In genomic region chr3:50256978-50257890, GRCh38 we compare ENCODE assay signal across 8 cellular contexts.
DNase-seq lines count a peak whose midpoint lies in the region; ATAC-seq and TF ChIP-seq lines count a peak whose summit lies in the region.

No MANE protein-coding gene starts in this region.

- DNase-seq in NCI-H82 (lab: John Stamatoyannopoulos, UW), result peak; percentile 64
- DNase-seq in NCI-H82 treated with DMSO at 0.1 percent for 48 hours (lab: John Stamatoyannopoulos, UW; ENCODE audit: unreplicated experiment), result no peak
- peak; percentile 42 for DNase-seq in NAMALWA (ENCODE audit: low spot score)
- peak; percentile 52 to 54 for DNase-seq in cardiac fibroblast (ENCODE audit: low read depth in 2 of 2)
- DNase-seq in SIG-M5 (lab: John Stamatoyannopoulos, UW), result no peak

- TF ChIP-seq CTCF in cardiac fibroblast (IDR thresholded peaks at IDR 0.05; ENCODE audit: low read depth, low read length) (peak; percentile 67), neutrophil (IDR thresholded peaks at IDR 0.05) (peak; percentile 26)

- H3K4me3 ChIP-seq in cardiac fibroblast (replicated peaks in 1 of 2; ENCODE audit: low read depth in 2 of 2, low read length in 2 of 2), result no peak overlapping the region
- H3K4me3 ChIP-seq in neutrophil (ENCODE audit: low read depth in 1 of 2, low read length in 1 of 2), result no peak overlapping the region

- no peaks in the 10 kb centered on the region for H3K27me3 ChIP-seq in neutrophil

- peaks cover 87% of the 10 kb centered on the region for H3K36me3 ChIP-seq in neutrophil

- H3K9me3 ChIP-seq in neutrophil, result peaks cover 10% of the 10 kb centered on the region

- peaks cover 50 to 54% of the 10 kb centered on the region in 2 experiments for H3K4me1 ChIP-seq in neutrophil (ENCODE audit: control insufficient read depth in 1 of 2, insufficient read depth in 1 of 2, low read depth in 1 of 2, low read length in 1 of 2)

- H3K27ac ChIP-seq in neutrophil, result peak overlapping the region; percentile 100

- ATAC-seq in HG02642 (IDR thresholded peaks at IDR 0.05; ENCODE audit: poor library complexity, unreplicated experiment) (no peak), GM19455 (IDR thresholded peaks at IDR 0.05; ENCODE audit: unreplicated experiment) (no peak)

Comparison
In these comparisons a context has a peak if more than half of its experiments do, and no peak if none do; other contexts are left out.
1. DNase-seq: peak in NCI-H82 (single experiment), NAMALWA (single experiment) and cardiac fibroblast (2 of 2); none in NCI-H82 treated with DMSO at 0.1 percent for 48 hours (single experiment) and SIG-M5 (single experiment).